In genomic region chr15:45644437-45644836, GRCh38 we compare ENCODE assay signal across 20 cellular contexts. TPM values are rescaled to one million over a fixed set of nuclear protein-coding genes. Genes with fewer than 3 reads are reported as not detected.
DNase-seq lines count a peak whose midpoint lies in the region; ATAC-seq, FAIRE-seq and TF ChIP-seq lines count a peak whose summit lies in the region.
"Had no signal": no experiment of that assay in that cellular context is flagged by ENCODE, and none has a peak within 500 bp of the region (broad histone marks: within the 10 kb centered on the region; RNA-seq: fewer than 3 reads in every experiment).

No MANE protein-coding gene starts in this region.

- no peaks in the 10 kb centered on the region for H3K36me3 Mint-ChIP-seq in progenitor cell of endocrine pancreas (ENCODE audit: insufficient read depth)

- BruUV-seq in GM12878 (replicated peaks; lab: Mats Ljungman, UMichigan): no TSS peak

- CTCF ChIA-PET in GM12878 (lab: Yijun Ruan, JAX): interaction anchor here (1.6 kb wide), 1 partner anchor 16 kb away, joined by 4 read pairs; no protein-coding TSS in a partner anchor

- 79% methylated on average over 2 of the region's 2 CpGs for WGBS in GM12878 (ENCODE audit: insufficient coverage, insufficient replicate concordance, low lambda C conversion rate, missing lambda C conversion rate)

- peaks cover 0 to 100% (median 57%) of the 10 kb centered on the region in 10 experiments; a peak in 14 of 20 replicates for H3K4me1 ChIP-seq in BLaER1 treated with 17β-estradiol and CSF1 and Interleukin-3, amounts not matched to agents 10 nM and 100 nM
- peaks cover 17% of the 10 kb centered on the region for H3K4me1 ChIP-seq in GM12878 (ENCODE audit: control insufficient read depth, insufficient read depth, low read length)
- H3K4me1 ChIP-seq: BLaER1 had no signal

- H3K9me3 Mint-ChIP-seq in progenitor cell of endocrine pancreas (ENCODE audit: low read depth): no peaks in the 10 kb centered on the region
- H3K9me3 Mint-ChIP-seq: activated CD4-positive, alpha-beta T cell treated with anti-CD3 and anti-CD28 coated beads, Interleukin-2, amount 10 ng/mL, durations not matched to agents 7 days and 5 days; activated naive CD8-positive, alpha-beta T cell treated with anti-CD3 and anti-CD28 coated beads, Interleukin-2, amount 10 ng/mL, durations not matched to agents 7 days and 5 days had no signal

- H3K4me1 Mint-ChIP-seq in progenitor cell of endocrine pancreas (ENCODE audit: low read depth): peaks cover 69% of the 10 kb centered on the region

- ATAC-seq in GM12878 (peak; percentile 46), GM18867 (IDR thresholded peaks at IDR 0.05; ENCODE audit: unreplicated experiment) (no peak)
- ATAC-seq: heart right ventricle, right cardiac atrium had no signal

- TF ChIP-seq CTCF in GM12878 (IDR thresholded peaks at IDR 0.05 in 2 of 3, conservative IDR thresholded peaks at IDR 0.05 in 1 of 3; ENCODE audit: control insufficient read depth in 2 of 3, extremely low read depth in 1 of 3, insufficient read depth in 1 of 3, low read depth in 3 of 3, low read length in 3 of 3) (no peak), progenitor cell of endocrine pancreas (IDR thresholded peaks at IDR 0.05; ENCODE audit: unreplicated experiment) (no peak)

- SMC1A ChIA-PET in GM12878 (lab: Charles Lee; ENCODE audit: uncharacterized antibody, unreplicated experiment): no interaction called here

- DNase-seq in GM12891 (ENCODE audit: insufficient read length, low spot score) (no peak), GM12878 (ENCODE audit: low read depth, low spot score) (no peak), progenitor cell of endocrine pancreas (ENCODE audit: low spot score, unreplicated experiment) (no peak), DMS79 (lab: John Stamatoyannopoulos, UW) (no peak), T1000 (lab: John Stamatoyannopoulos, UW) (no peak)
- DNase-seq: activated CD4-positive, alpha-beta T cell treated with anti-CD3 and anti-CD28 coated beads, Interleukin-2, amount 10 ng/mL, durations not matched to agents 7 days and 5 days; activated naive CD8-positive, alpha-beta T cell treated with anti-CD3 and anti-CD28 coated beads, Interleukin-2, amount 10 ng/mL, durations not matched to agents 7 days and 5 days; DMS53; heart right ventricle; NCI-H187; NCI-H446; right cardiac atrium; SIG-M5; stimulated activated CD4-positive, alpha-beta T cell treated with anti-CD3 and anti-CD28 coated beads, Interleukin-2, amount 100 ng/mL, for 24 hours had no signal

- TF ChIP-seq RAD21 in GM12878 (IDR thresholded peaks at IDR 0.05; ENCODE audit: insufficient read depth, low read depth, low read length): no peak

- H3K27me3 Mint-ChIP-seq in progenitor cell of endocrine pancreas: peaks cover 8% of the 10 kb centered on the region
- H3K27me3 Mint-ChIP-seq: activated CD4-positive, alpha-beta T cell treated with anti-CD3 and anti-CD28 coated beads, Interleukin-2, amount 10 ng/mL, durations not matched to agents 7 days and 5 days; activated naive CD8-positive, alpha-beta T cell treated with anti-CD3 and anti-CD28 coated beads, Interleukin-2, amount 10 ng/mL, durations not matched to agents 7 days and 5 days had no signal

- intact Hi-C loops in GM12878 (cut with micrococcal nuclease; ENCODE audit: unreplicated experiment): no loop called here

- in situ Hi-C loops in GM12878 (cut with MboI): no loop called here

- peaks cover 0 to 36% (median 0%) of the 10 kb centered on the region in 11 experiments; a peak in 6 of 22 replicates for H3K9me3 ChIP-seq in BLaER1 treated with 17β-estradiol and CSF1 and Interleukin-3, amounts not matched to agents 10 nM and 100 nM (replicated peaks in 1 of 11)
- H3K9me3 ChIP-seq in GM12878 (replicated peaks; ENCODE audit: control insufficient read depth, insufficient read depth, low read length): no peaks in the 10 kb centered on the region
- H3K9me3 ChIP-seq: BLaER1, heart right ventricle, tibial nerve had no signal

- TF ChIP-seq POLR2A in GM12891 (IDR thresholded peaks at IDR 0.05; ENCODE audit: low read depth, low read length) (no peak), GM12878 (IDR thresholded peaks at IDR 0.05; ENCODE audit: low read depth, low read length) (no peak)

- POLR2A ChIA-PET in GM12878 (lab: Charles Lee): no interaction called here

- H3K79me2 ChIP-seq in GM12878 (ENCODE audit: control insufficient read depth, insufficient read depth, low read length): peaks cover 4% of the 10 kb centered on the region

- TF ChIP-seq EP300 in GM12878 (IDR thresholded peaks at IDR 0.05; ENCODE audit: borderline replicate concordance in 1 of 2, control insufficient read depth in 1 of 2, low read depth in 2 of 2, low read length in 2 of 2): no peak

- peak; percentile 66 for FAIRE-seq in GM12891 (lab: Jason Lieb, UNC)
- no peak for FAIRE-seq in GM12878 (lab: Jason Lieb, UNC)
- FAIRE-seq: islet of Langerhans had no signal

- peak overlapping the region in 6 of 11 experiments; percentile 11 to 53 (median 41); a peak in 7 of 22 replicates for H3K27ac ChIP-seq in BLaER1 treated with 17β-estradiol and CSF1 and Interleukin-3, amounts not matched to agents 10 nM and 100 nM
- H3K27ac ChIP-seq in GM12878 (ENCODE audit: control insufficient read depth, insufficient read depth): no peak overlapping the region
- H3K27ac ChIP-seq: BLaER1, cardiac muscle cell had no signal

- H3K36me3 ChIP-seq in BLaER1 treated with 17β-estradiol and CSF1 and Interleukin-3, amounts not matched to agents 10 nM and 100 nM: peaks cover 0 to 72% (median 0%) of the 10 kb centered on the region in 11 experiments; a peak in 7 of 22 replicates
- no peaks in the 10 kb centered on the region for H3K36me3 ChIP-seq in GM12878 (ENCODE audit: control insufficient read depth in 2 of 2, insufficient read depth in 2 of 2, low read length in 1 of 2)
- H3K36me3 ChIP-seq: BLaER1, cardiac muscle cell, heart right ventricle, tibial nerve had no signal

- RAD21 ChIA-PET in GM12878 (lab: Charles Lee; ENCODE audit: unreplicated experiment): no interaction called here

- peaks cover 0 to 35% (median 0%) of the 10 kb centered on the region in 11 experiments; a peak in 3 of 22 replicates for H4K20me1 ChIP-seq in BLaER1 treated with 17β-estradiol and CSF1 and Interleukin-3, amounts not matched to agents 10 nM and 100 nM
- no peaks in the 10 kb centered on the region for H4K20me1 ChIP-seq in GM12878 (ENCODE audit: control insufficient read depth, insufficient read depth)
- H4K20me1 ChIP-seq: BLaER1 had no signal

- no peaks in the 10 kb centered on the region for H3K27me3 ChIP-seq in BLaER1 treated with 17β-estradiol and CSF1 and Interleukin-3, amounts not matched to agents 10 nM and 100 nM
- H3K27me3 ChIP-seq in GM12878 (replicated peaks in 1 of 2; ENCODE audit: control insufficient read depth in 2 of 2, insufficient read depth in 2 of 2, low read length in 1 of 2): no peaks in the 10 kb centered on the region
- H3K27me3 ChIP-seq: BLaER1, heart right ventricle, tibial nerve had no signal

- peak overlapping the region; percentile 47 for H3K27ac Mint-ChIP-seq in progenitor cell of endocrine pancreas
- H3K27ac Mint-ChIP-seq: activated CD4-positive, alpha-beta T cell treated with anti-CD3 and anti-CD28 coated beads, Interleukin-2, amount 10 ng/mL, durations not matched to agents 7 days and 5 days; activated naive CD8-positive, alpha-beta T cell treated with anti-CD3 and anti-CD28 coated beads, Interleukin-2, amount 10 ng/mL, durations not matched to agents 7 days and 5 days had no signal

- H3K4me3 Mint-ChIP-seq in progenitor cell of endocrine pancreas (ENCODE audit: low read depth): no peak overlapping the region
- H3K4me3 Mint-ChIP-seq: activated CD4-positive, alpha-beta T cell treated with anti-CD3 and anti-CD28 coated beads, Interleukin-2, amount 10 ng/mL, durations not matched to agents 7 days and 5 days; activated naive CD8-positive, alpha-beta T cell treated with anti-CD3 and anti-CD28 coated beads, Interleukin-2, amount 10 ng/mL, durations not matched to agents 7 days and 5 days had no signal

- H3K9ac ChIP-seq in BLaER1 treated with 17β-estradiol and CSF1 and Interleukin-3, amounts not matched to agents 10 nM and 100 nM: no peak overlapping the region
- no peak overlapping the region for H3K9ac ChIP-seq in GM12878 (ENCODE audit: control insufficient read depth, insufficient read depth, low read length)
- H3K9ac ChIP-seq: BLaER1 had no signal

- peak overlapping the region in 7 of 11 experiments; percentile 30 to 95 (median 69); a peak in 12 of 22 replicates for H3K4me2 ChIP-seq in BLaER1 treated with 17β-estradiol and CSF1 and Interleukin-3, amounts not matched to agents 10 nM and 100 nM
- H3K4me2 ChIP-seq in GM12878 (ENCODE audit: control insufficient read depth, insufficient read depth): no peak overlapping the region
- H3K4me2 ChIP-seq: BLaER1 had no signal

- no peak overlapping the region for H2AFZ ChIP-seq in GM12878 (ENCODE audit: control insufficient read depth, low read depth, low read length)

- H3K4me3 ChIP-seq in BLaER1 treated with 17β-estradiol and CSF1 and Interleukin-3, amounts not matched to agents 10 nM and 100 nM: no peak overlapping the region
- H3K4me3 ChIP-seq in GM12878: no peak overlapping the region
- H3K4me3 ChIP-seq: BLaER1, cardiac muscle cell, heart right ventricle, tibial nerve had no signal

RNA-seq across cellular contexts. Expression of gene SQOR, which starts 9.6 kb away (rescaled TPM):
- polyA plus RNA-seq in GM12891 (2012; ENCODE audit: low read depth, missing spikeins): 31.5 TPM
- total RNA-seq in GM12878 (2013; cell fraction: nucleolus; rRNA removed): 14.8 and 18.0 TPM in 2 replicates
- total RNA-seq in GM12878 (2014; rRNA removed) (46.8 and 64.1 TPM in 2 replicates), GM12878 (2014; rRNA removed; fragmentation: Illumina TruSeq; extraction: Trizol) (44.0 and 46.0 TPM in 2 replicates), GM12878 (2021) (34.4 and 39.9 TPM in 2 replicates), progenitor cell of endocrine pancreas (35.6 and 39.3 TPM in 2 replicates)
- 22.8 TPM for polyA plus RNA-seq in GM12878 (2011; ENCODE audit: low read depth)
- polyA plus RNA-seq in GM12878 (2011; rRNA removed) (74.7 and 83.8 TPM in 2 replicates), GM12878 (2014; fragmentation: Illumina TruSeq; extraction: Trizol) (44.4 and 47.2 TPM in 2 replicates), GM12878 (2014; fragmentation: Nextera tagmentation; extraction: Ambion mirVana) (10 to 100 TPM; 14.5 to 25.6 TPM), GM12878 (2014; rRNA removed) (34.6 and 39.5 TPM in 2 replicates), GM12878 (2016; fragmentation: Nextera tagmentation; extraction: Ambion mirVana) (10 to 100 TPM; 59.1 to 61.9 TPM)
- polyA plus RNA-seq in GM12878 (2011; cell fraction: cytosol; rRNA removed): 49.9 and 54.3 TPM in 2 replicates
- 26.0 and 29.2 TPM in 2 replicates for polyA plus RNA-seq in GM12878 (2011; cell fraction: nucleus; rRNA removed)
- polyA plus RNA-seq in GM12878 (2012): 21.7 and 29.6 TPM in 2 replicates
- 49.6 and 51.2 TPM in 2 replicates for polyA minus RNA-seq in GM12878 (2011; rRNA and poly(A)+ RNA removed)
- polyA minus RNA-seq in GM12878 (2011; cell fraction: cytosol; rRNA and poly(A)+ RNA removed): 18.0 and 23.8 TPM in 2 replicates
- 10.6 and 14.7 TPM in 2 replicates for polyA minus RNA-seq in GM12878 (2011; cell fraction: nucleus; rRNA and poly(A)+ RNA removed)

RNA-seq across cellular contexts. Expression of gene BLOC1S6, which starts 57.3 kb away (rescaled TPM):
- polyA plus RNA-seq in GM12891 (2012; ENCODE audit: low read depth, missing spikeins): 18.4 TPM
- total RNA-seq in GM12878 (2013; cell fraction: nucleolus; rRNA removed): 52.2 and 54.0 TPM in 2 replicates
- total RNA-seq in GM12878 (2014; rRNA removed) (34.1 and 44.4 TPM in 2 replicates), GM12878 (2014; rRNA removed; fragmentation: Illumina TruSeq; extraction: Trizol) (47.1 and 48.8 TPM in 2 replicates), GM12878 (2021) (25.6 and 34.5 TPM in 2 replicates), progenitor cell of endocrine pancreas (45.8 and 50.8 TPM in 2 replicates)
- 27.7 TPM for polyA plus RNA-seq in GM12878 (2011; ENCODE audit: low read depth)
- polyA plus RNA-seq in GM12878 (2011; rRNA removed) (25.4 and 39.1 TPM in 2 replicates), GM12878 (2014; fragmentation: Illumina TruSeq; extraction: Trizol) (38.8 and 49.8 TPM in 2 replicates), GM12878 (2014; fragmentation: Nextera tagmentation; extraction: Ambion mirVana) (10 to 100 TPM; 13.5 to 16.9 TPM), GM12878 (2014; rRNA removed) (20.5 and 29.8 TPM in 2 replicates), GM12878 (2016; fragmentation: Nextera tagmentation; extraction: Ambion mirVana) (10 to 100 TPM; 31.3 to 36.2 TPM)
- 12.2 and 13.9 TPM in 2 replicates for polyA plus RNA-seq in GM12878 (2011; cell fraction: cytosol; rRNA removed)
- polyA plus RNA-seq in GM12878 (2011; cell fraction: nucleus; rRNA removed): 5.6 and 9.9 TPM in 2 replicates
- polyA plus RNA-seq in GM12878 (2012): 33.5 and 40.5 TPM in 2 replicates
- 9.4 and 11.5 TPM in 2 replicates for polyA minus RNA-seq in GM12878 (2011; rRNA and poly(A)+ RNA removed)
- polyA minus RNA-seq in GM12878 (2011; cell fraction: cytosol; rRNA and poly(A)+ RNA removed): 8.4 and 17.8 TPM in 2 replicates
- 4.2 and 10.4 TPM in 2 replicates for polyA minus RNA-seq in GM12878 (2011; cell fraction: nucleus; rRNA and poly(A)+ RNA removed)
